Comparison of ENCODE assay signal across 10 cellular contexts in the genomic region with DNA sequence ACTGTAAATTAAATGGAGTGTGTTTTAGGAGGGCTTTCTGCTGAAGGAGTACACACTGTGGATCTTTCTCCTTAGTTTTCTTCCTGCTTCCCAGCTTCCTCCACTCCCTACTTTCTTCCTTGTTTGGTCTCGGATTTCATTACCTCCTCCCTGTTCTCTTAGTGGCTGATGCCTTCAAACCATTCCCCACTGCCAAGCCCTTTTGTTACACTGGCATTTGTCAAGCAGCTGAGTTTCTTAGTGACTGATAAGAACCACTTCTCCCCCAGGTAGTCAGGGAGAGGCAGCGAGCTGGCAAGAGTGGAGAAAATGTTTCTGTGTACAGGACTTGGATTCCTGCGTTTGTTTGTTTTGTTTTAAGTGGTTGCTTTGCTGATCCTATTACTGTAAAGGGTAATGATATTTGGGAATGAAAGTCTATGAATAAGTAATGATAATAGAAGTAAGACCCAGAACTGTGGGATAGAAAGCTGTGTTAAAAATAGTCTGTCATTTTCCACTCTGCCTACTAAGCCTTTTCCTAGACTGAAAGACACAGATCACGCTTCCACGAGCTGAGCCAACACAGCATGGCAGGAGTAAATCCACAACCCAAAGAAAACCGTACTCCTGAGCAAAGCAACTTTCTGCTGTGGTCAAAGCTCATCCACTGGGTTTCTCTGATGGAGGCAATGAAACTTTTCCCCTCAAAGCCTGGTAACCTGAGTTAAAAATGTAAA. TPM values are rescaled to one million over a fixed set of nuclear protein-coding genes. Genes with fewer than 3 reads are reported as not detected.
DNase-seq lines count a peak whose midpoint lies in the region; ATAC-seq, FAIRE-seq and TF ChIP-seq lines count a peak whose summit lies in the region.
"Had no signal": no experiment of that assay in that cellular context is flagged by ENCODE, and none has a peak within 500 bp of the region (broad histone marks: within the 10 kb centered on the region; RNA-seq: fewer than 3 reads in every experiment).

No MANE protein-coding gene starts in this region.

- H3F3A ChIP-seq in SK-N-SH (replicated peaks; ENCODE audit: insufficient read depth) (no peaks in the 10 kb centered on the region), smooth muscle cell (ENCODE audit: low read depth) (no peaks in the 10 kb centered on the region)

- H2AFZ ChIP-seq in SK-N-SH (ENCODE audit: low read depth) (no peak overlapping the region), smooth muscle cell (ENCODE audit: low read depth) (peak overlapping the region; percentile 92)

- POLR2A ChIA-PET in SK-N-SH (lab: Yijun Ruan, JAX), result no interaction called here

- TF ChIP-seq RAD21 in SK-N-SH (IDR thresholded peaks at IDR 0.05; ENCODE audit: low read length), result no peak

- ATAC-seq in GM21737 (IDR thresholded peaks at IDR 0.05; ENCODE audit: unreplicated experiment) (no peak), HG03442 (IDR thresholded peaks at IDR 0.05; ENCODE audit: unreplicated experiment) (no peak)

- CTCF ChIA-PET in SK-N-SH (lab: Yijun Ruan, JAX), result interaction anchor here (0.9 to 2.3 kb wide), 4 partner anchors 11 to 399 kb away, joined by 3 to 10 read pairs (median 4); no protein-coding TSS in a partner anchor

- peaks cover 0 to 2% of the 10 kb centered on the region in 2 experiments; a peak in 1 of 4 replicates for H3K4me1 ChIP-seq in SK-N-SH (ENCODE audit: control insufficient read depth in 1 of 2, insufficient read depth in 2 of 2, low read depth in 1 of 2, low read length in 1 of 2)
- peaks cover 15% of the 10 kb centered on the region for H3K4me1 ChIP-seq in smooth muscle cell (ENCODE audit: low read depth)

- H3K36me3 ChIP-seq in SK-N-SH (replicated peaks in 1 of 2; ENCODE audit: control insufficient read depth in 1 of 2, insufficient read depth in 2 of 2, low read length in 1 of 2), result no peaks in the 10 kb centered on the region
- H3K36me3 ChIP-seq in smooth muscle cell (ENCODE audit: low read depth), result no peaks in the 10 kb centered on the region

- DNase-seq in DMS153 (lab: John Stamatoyannopoulos, UW) (peak; percentile 40), DMS153 treated with DMSO at 0.1 percent for 48 hours (lab: John Stamatoyannopoulos, UW; ENCODE audit: unreplicated experiment) (no peak), SK-N-SH (no peak), smooth muscle cell (lab: John Stamatoyannopoulos, UW; ENCODE audit: unreplicated experiment) (no peak), GM12892 (ENCODE audit: insufficient read length) (no peak)
- DNase-seq: 8988T; effector CD8-positive, alpha-beta T cell had no signal

- no peaks in the 10 kb centered on the region for H4K20me1 ChIP-seq in SK-N-SH (ENCODE audit: insufficient read depth)
- no peaks in the 10 kb centered on the region for H4K20me1 ChIP-seq in smooth muscle cell (ENCODE audit: low read depth)

- H3K27me3 ChIP-seq in SK-N-SH (ENCODE audit: insufficient read depth) (no peaks in the 10 kb centered on the region), smooth muscle cell (ENCODE audit: low read depth) (no peaks in the 10 kb centered on the region)

- H3K9ac ChIP-seq in SK-N-SH (no peak overlapping the region), smooth muscle cell (ENCODE audit: low read depth) (no peak overlapping the region)

- no peak for TF ChIP-seq POLR2A in GM12892 (IDR thresholded peaks at IDR 0.05; ENCODE audit: low read depth, low read length)

- no peaks in the 10 kb centered on the region for H3K79me2 ChIP-seq in SK-N-SH (ENCODE audit: insufficient read depth)
- no peaks in the 10 kb centered on the region for H3K79me2 ChIP-seq in smooth muscle cell (ENCODE audit: low read depth)

- H3K9me3 ChIP-seq in SK-N-SH, result no peaks in the 10 kb centered on the region
- no peaks in the 10 kb centered on the region for H3K9me3 ChIP-seq in smooth muscle cell (replicated peaks; ENCODE audit: low read depth)

- H3K27ac ChIP-seq in SK-N-SH (ENCODE audit: low read depth in 2 of 2, low read length in 1 of 2) (peak overlapping the region in 1 of 2 experiments; percentile 24; a peak in 1 of 4 replicates), smooth muscle cell (ENCODE audit: low read depth) (peak overlapping the region; percentile 3)

- H3K9me2 ChIP-seq in SK-N-SH, result no peaks in the 10 kb centered on the region

- no peak for TF ChIP-seq EP300 in SK-N-SH (IDR thresholded peaks at IDR 0.05; ENCODE audit: borderline replicate concordance in 1 of 2, low read depth in 1 of 2, low read length in 1 of 2)

- H3K4me3 ChIP-seq in SK-N-SH (ENCODE audit: low read depth in 2 of 2, low read length in 1 of 2) (no peak overlapping the region), smooth muscle cell (peak overlapping the region; percentile 24)

- H3K4me2 ChIP-seq in SK-N-SH (no peak overlapping the region), smooth muscle cell (peak overlapping the region; percentile 72)

- TF ChIP-seq CTCF in SK-N-SH (IDR thresholded peaks at IDR 0.05) (no peak), smooth muscle cell (IDR thresholded peaks at IDR 0.05; ENCODE audit: borderline replicate concordance, insufficient read depth, poor library complexity, severe bottlenecking) (no peak)

- 81% methylated on average over 6 of the region's 6 CpGs for WGBS in SK-N-SH (ENCODE audit: low lambda C conversion rate)
- 28% methylated on average over 6 of the region's 6 CpGs for WGBS in smooth muscle cell (ENCODE audit: low lambda C conversion rate)

- FAIRE-seq in islet of Langerhans (lab: Jason Lieb, UNC) (peak; percentile 88), GM12892 (lab: Jason Lieb, UNC) (no peak)

TF ChIP-seq in SK-N-SH, 30 proteins besides CTCF, POLR2A, EP300 and RAD21:
- TF ChIP-seq ELF1 (IDR thresholded peaks at IDR 0.05) (0 out of 2 replicates have a peak, but pooled peaks have one; percentile 47), CHD2 (IDR thresholded peaks at IDR 0.05; ENCODE audit: low read length, partially characterized antibody) (no peak)

RNA-seq across cellular contexts. Expression of a gene that starts 10.1 kb away (rescaled TPM):
- polyA plus RNA-seq in SK-N-SH (2012; rRNA removed) (2.6 and 2.9 TPM in 2 replicates), smooth muscle cell (0.18 and 3.1 TPM in 2 replicates)
- 2.8 and 3.5 TPM in 2 replicates for polyA plus RNA-seq in SK-N-SH (2012; cell fraction: cytosol; rRNA removed)
- 1.8 and 3.0 TPM in 2 replicates for polyA plus RNA-seq in SK-N-SH (2012; cell fraction: nucleus; rRNA removed)
- total RNA-seq in smooth muscle cell, result 2.1 and 3.1 TPM in 2 replicates
- not detected for polyA plus RNA-seq in GM12892 (2012; ENCODE audit: missing spikeins)
